ENCODE assay signal across 1 cellular context in the genomic region with DNA sequence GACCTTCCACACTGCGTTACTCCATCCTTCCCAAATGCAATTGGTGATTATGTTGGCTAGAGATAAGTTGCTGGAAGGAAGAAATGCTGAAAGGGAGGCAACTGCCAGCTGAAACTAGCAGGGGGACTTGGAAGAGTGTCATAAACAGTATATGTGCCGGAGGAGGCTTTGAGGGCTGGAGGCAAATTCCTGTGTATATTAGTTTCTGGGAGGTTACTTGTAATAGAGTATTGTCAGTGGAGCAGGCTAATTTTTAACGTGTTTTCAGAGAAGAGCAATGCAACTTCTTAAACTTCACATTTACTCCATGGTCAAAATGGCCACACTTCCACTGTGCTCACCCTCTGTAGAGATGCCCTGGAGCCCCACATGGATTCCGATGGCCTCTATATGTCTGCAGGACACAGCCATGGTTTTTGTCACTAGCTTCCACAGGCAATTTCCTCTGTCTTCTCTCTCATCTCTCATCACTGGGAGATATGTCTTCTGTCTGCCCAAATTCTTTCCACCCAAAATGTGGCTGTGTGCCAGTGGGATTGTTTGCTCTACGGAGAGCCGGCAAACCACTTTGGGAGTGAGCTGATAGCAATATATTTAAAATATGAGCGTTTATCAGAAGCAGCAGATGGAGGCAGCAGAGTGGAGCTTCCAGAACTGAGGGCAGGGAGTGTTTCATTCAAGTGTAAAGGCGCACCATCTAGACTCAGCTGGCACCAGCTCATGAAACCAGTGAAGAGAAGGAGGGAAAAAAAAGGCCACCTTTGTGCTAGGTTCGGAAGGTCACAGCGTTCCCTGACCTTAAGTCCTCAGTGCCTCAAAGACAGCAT.
TF ChIP-seq lines count a peak whose summit lies in the region.

No MANE protein-coding gene starts in this region.

TF ChIP-seq in K562, 482 proteins besides CTCF, POLR2A, EP300 and RAD21 (continued from another document and continues in another):
- TF ChIP-seq ZNF165 (CRISPR knock-in tag; IDR thresholded peaks at IDR 0.05; ENCODE audit: borderline replicate concordance) (no peak), ZNF431 (CRISPR knock-in tag; IDR thresholded peaks at IDR 0.05) (no peak), ZNF354B (CRISPR knock-in tag; IDR thresholded peaks at IDR 0.05) (no peak), HMGN3 (IDR thresholded peaks at IDR 0.05; ENCODE audit: borderline replicate concordance, extremely low read depth, insufficient read length, low read depth, low read length) (peak; percentile 56), SMARCC2 (IDR thresholded peaks at IDR 0.05; ENCODE audit: low read depth) (peak; percentile 88), RBM14 (IDR thresholded peaks at IDR 0.05; ENCODE audit: borderline replicate concordance, insufficient read depth, low read depth, low read length) (no peak), ZNF347 (CRISPR knock-in tag; IDR thresholded peaks at IDR 0.05; ENCODE audit: low read depth) (no peak), ERF (CRISPR knock-in tag; IDR thresholded peaks at IDR 0.05) (no peak), LARP7 (IDR thresholded peaks at IDR 0.05) (no peak), TCF7L2 (IDR thresholded peaks at IDR 0.05; ENCODE audit: low read depth, low read length) (no peak), ZNF134 (CRISPR knock-in tag; conservative IDR thresholded peaks at IDR 0.05) (no peak), LCOR (CRISPR knock-in tag; IDR thresholded peaks at IDR 0.05) (peak; percentile 98), ZBED1 (IDR thresholded peaks at IDR 0.05) (no peak), SETDB1 (IDR thresholded peaks at IDR 0.05; ENCODE audit: low read length) (no peak), TAF15 (IDR thresholded peaks at IDR 0.05; ENCODE audit: low read depth, low read length) (no peak), SRSF1 (IDR thresholded peaks at IDR 0.05; ENCODE audit: low read depth, low read length) (no peak), FOXJ3 (CRISPR knock-in tag; IDR thresholded peaks at IDR 0.05) (no peak), KAT7 (CRISPR knock-in tag; IDR thresholded peaks at IDR 0.05; ENCODE audit: borderline replicate concordance) (0 out of 2 replicates have a peak, but pooled peaks have one; percentile 47), ZNF41 (CRISPR knock-in tag; conservative IDR thresholded peaks at IDR 0.05) (no peak), NR3C1 (CRISPR knock-in tag; IDR thresholded peaks at IDR 0.05) (no peak), PCBP2 (IDR thresholded peaks at IDR 0.05; ENCODE audit: low read depth, low read length, poor library complexity, severe bottlenecking) (no peak), RUNX1 (IDR thresholded peaks at IDR 0.05; ENCODE audit: low read depth) (no peak), MTA1 (IDR thresholded peaks at IDR 0.05; ENCODE audit: borderline replicate concordance) (0 out of 2 replicates have a peak, but pooled peaks have one; percentile 48), KDM4B (IDR thresholded peaks at IDR 0.05; ENCODE audit: borderline replicate concordance in 2 of 2, low read depth in 1 of 2) (no peak), ZNF695 (CRISPR knock-in tag; IDR thresholded peaks at IDR 0.05) (no peak), TFAM (CRISPR knock-in tag; conservative IDR thresholded peaks at IDR 0.05) (no peak), SMC3 (conservative IDR thresholded peaks at IDR 0.05; ENCODE audit: insufficient read depth, low read depth, low read length) (no peak), DDX20 (tag; IDR thresholded peaks at IDR 0.05; ENCODE audit: low read depth) (no peak), HCFC1 (IDR thresholded peaks at IDR 0.05; ENCODE audit: low read depth, low read length) (0 out of 2 replicates have a peak, but pooled peaks have one; percentile 16), SNIP1 (IDR thresholded peaks at IDR 0.05; ENCODE audit: low read depth) (no peak), LEF1 (IDR thresholded peaks at IDR 0.05) (peak; percentile 73; the same call in 1 of the 2 replicates), EP400 (IDR thresholded peaks at IDR 0.05) (no peak), XRCC3 (IDR thresholded peaks at IDR 0.05) (no peak), ZNF121 (CRISPR knock-in tag; conservative IDR thresholded peaks at IDR 0.05) (no peak), ZNF146 (CRISPR knock-in tag; IDR thresholded peaks at IDR 0.05; ENCODE audit: unreplicated experiment) (no peak), MYNN (IDR thresholded peaks at IDR 0.05) (peak; percentile 71; the same call in 1 of the 2 replicates), MYNN (CRISPR knock-in tag; IDR thresholded peaks at IDR 0.05) (no peak), TARDBP (IDR thresholded peaks at IDR 0.05) (no peak; the same call in 1 of the 2 replicates), HNRNPLL (IDR thresholded peaks at IDR 0.05; ENCODE audit: low read depth, low read length, poor library complexity, severe bottlenecking) (no peak), CSDE1 (IDR thresholded peaks at IDR 0.05) (no peak), TCF7 (IDR thresholded peaks at IDR 0.05; ENCODE audit: borderline replicate concordance) (no peak), ZNF124 (CRISPR knock-in tag; IDR thresholded peaks at IDR 0.05) (no peak), NRF1 (conservative IDR thresholded peaks at IDR 0.05 in 1 of 2, IDR thresholded peaks at IDR 0.05 in 1 of 2) (0 out of 4 replicates have a peak, but pooled peaks of 1 of the 2 experiments have one; percentile 16), MECOM (CRISPR knock-in tag; IDR thresholded peaks at IDR 0.05) (0 out of 2 replicates have a peak, but pooled peaks have one; percentile 55), ELF4 (CRISPR knock-in tag; IDR thresholded peaks at IDR 0.05) (no peak), ZNF140 (CRISPR knock-in tag; IDR thresholded peaks at IDR 0.05) (no peak), STAT5A (IDR thresholded peaks at IDR 0.05; ENCODE audit: borderline replicate concordance, low read length) (peak; percentile 73)
- TF ChIP-seq, protein P1, sequence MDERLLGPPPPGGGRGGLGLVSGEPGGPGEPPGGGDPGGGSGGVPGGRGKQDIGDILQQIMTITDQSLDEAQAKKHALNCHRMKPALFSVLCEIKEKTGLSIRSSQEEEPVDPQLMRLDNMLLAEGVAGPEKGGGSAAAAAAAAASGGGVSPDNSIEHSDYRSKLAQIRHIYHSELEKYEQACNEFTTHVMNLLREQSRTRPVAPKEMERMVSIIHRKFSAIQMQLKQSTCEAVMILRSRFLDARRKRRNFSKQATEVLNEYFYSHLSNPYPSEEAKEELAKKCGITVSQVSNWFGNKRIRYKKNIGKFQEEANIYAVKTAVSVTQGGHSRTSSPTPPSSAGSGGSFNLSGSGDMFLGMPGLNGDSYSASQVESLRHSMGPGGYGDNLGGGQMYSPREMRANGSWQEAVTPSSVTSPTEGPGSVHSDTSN (CRISPR knock-in tag; IDR thresholded peaks at IDR 0.05; ENCODE audit: low read depth), result no peak
- TF ChIP-seq, protein P1 (tag; conservative IDR thresholded peaks at IDR 0.05; ENCODE audit: low read depth), result peak; percentile 90
- TF ChIP-seq, protein P2, sequence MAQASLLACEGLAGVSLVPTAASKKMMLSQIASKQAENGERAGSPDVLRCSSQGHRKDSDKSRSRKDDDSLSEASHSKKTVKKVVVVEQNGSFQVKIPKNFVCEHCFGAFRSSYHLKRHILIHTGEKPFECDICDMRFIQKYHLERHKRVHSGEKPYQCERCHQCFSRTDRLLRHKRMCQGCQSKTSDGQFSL (CRISPR knock-in tag; IDR thresholded peaks at IDR 0.05), result no peak
- TF ChIP-seq, protein P2 (tag; IDR thresholded peaks at IDR 0.05), result no peak
- TF ChIP-seq, protein P3, sequence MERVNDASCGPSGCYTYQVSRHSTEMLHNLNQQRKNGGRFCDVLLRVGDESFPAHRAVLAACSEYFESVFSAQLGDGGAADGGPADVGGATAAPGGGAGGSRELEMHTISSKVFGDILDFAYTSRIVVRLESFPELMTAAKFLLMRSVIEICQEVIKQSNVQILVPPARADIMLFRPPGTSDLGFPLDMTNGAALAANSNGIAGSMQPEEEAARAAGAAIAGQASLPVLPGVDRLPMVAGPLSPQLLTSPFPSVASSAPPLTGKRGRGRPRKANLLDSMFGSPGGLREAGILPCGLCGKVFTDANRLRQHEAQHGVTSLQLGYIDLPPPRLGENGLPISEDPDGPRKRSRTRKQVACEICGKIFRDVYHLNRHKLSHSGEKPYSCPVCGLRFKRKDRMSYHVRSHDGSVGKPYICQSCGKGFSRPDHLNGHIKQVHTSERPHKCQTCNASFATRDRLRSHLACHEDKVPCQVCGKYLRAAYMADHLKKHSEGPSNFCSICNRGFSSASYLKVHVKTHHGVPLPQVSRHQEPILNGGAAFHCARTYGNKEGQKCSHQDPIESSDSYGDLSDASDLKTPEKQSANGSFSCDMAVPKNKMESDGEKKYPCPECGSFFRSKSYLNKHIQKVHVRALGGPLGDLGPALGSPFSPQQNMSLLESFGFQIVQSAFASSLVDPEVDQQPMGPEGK (CRISPR knock-in tag; IDR thresholded peaks at IDR 0.05; ENCODE audit: borderline replicate concordance), result no peak
- TF ChIP-seq, protein P4, sequence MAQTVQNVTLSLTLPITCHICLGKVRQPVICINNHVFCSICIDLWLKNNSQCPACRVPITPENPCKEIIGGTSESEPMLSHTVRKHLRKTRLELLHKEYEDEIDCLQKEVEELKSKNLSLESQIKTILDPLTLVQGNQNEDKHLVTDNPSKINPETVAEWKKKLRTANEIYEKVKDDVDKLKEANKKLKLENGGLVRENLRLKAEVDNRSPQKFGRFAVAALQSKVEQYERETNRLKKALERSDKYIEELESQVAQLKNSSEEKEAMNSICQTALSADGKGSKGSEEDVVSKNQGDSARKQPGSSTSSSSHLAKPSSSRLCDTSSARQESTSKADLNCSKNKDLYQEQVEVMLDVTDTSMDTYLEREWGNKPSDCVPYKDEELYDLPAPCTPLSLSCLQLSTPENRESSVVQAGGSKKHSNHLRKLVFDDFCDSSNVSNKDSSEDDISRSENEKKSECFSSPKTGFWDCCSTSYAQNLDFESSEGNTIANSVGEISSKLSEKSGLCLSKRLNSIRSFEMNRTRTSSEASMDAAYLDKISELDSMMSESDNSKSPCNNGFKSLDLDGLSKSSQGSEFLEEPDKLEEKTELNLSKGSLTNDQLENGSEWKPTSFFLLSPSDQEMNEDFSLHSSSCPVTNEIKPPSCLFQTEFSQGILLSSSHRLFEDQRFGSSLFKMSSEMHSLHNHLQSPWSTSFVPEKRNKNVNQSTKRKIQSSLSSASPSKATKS (CRISPR knock-in tag; IDR thresholded peaks at IDR 0.05), result no peak
- TF ChIP-seq, protein P5, sequence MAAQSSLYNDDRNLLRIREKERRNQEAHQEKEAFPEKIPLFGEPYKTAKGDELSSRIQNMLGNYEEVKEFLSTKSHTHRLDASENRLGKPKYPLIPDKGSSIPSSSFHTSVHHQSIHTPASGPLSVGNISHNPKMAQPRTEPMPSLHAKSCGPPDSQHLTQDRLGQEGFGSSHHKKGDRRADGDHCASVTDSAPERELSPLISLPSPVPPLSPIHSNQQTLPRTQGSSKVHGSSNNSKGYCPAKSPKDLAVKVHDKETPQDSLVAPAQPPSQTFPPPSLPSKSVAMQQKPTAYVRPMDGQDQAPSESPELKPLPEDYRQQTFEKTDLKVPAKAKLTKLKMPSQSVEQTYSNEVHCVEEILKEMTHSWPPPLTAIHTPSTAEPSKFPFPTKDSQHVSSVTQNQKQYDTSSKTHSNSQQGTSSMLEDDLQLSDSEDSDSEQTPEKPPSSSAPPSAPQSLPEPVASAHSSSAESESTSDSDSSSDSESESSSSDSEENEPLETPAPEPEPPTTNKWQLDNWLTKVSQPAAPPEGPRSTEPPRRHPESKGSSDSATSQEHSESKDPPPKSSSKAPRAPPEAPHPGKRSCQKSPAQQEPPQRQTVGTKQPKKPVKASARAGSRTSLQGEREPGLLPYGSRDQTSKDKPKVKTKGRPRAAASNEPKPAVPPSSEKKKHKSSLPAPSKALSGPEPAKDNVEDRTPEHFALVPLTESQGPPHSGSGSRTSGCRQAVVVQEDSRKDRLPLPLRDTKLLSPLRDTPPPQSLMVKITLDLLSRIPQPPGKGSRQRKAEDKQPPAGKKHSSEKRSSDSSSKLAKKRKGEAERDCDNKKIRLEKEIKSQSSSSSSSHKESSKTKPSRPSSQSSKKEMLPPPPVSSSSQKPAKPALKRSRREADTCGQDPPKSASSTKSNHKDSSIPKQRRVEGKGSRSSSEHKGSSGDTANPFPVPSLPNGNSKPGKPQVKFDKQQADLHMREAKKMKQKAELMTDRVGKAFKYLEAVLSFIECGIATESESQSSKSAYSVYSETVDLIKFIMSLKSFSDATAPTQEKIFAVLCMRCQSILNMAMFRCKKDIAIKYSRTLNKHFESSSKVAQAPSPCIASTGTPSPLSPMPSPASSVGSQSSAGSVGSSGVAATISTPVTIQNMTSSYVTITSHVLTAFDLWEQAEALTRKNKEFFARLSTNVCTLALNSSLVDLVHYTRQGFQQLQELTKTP (IDR thresholded peaks at IDR 0.05; ENCODE audit: low read depth in 1 of 2, partially characterized antibody in 2 of 2), result peak in 1 of 2 experiments; percentile 25
- TF ChIP-seq, protein P6, sequence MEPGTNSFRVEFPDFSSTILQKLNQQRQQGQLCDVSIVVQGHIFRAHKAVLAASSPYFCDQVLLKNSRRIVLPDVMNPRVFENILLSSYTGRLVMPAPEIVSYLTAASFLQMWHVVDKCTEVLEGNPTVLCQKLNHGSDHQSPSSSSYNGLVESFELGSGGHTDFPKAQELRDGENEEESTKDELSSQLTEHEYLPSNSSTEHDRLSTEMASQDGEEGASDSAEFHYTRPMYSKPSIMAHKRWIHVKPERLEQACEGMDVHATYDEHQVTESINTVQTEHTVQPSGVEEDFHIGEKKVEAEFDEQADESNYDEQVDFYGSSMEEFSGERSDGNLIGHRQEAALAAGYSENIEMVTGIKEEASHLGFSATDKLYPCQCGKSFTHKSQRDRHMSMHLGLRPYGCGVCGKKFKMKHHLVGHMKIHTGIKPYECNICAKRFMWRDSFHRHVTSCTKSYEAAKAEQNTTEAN (CRISPR knock-in tag; IDR thresholded peaks at IDR 0.05), result no peak
